In the genomic region with DNA sequence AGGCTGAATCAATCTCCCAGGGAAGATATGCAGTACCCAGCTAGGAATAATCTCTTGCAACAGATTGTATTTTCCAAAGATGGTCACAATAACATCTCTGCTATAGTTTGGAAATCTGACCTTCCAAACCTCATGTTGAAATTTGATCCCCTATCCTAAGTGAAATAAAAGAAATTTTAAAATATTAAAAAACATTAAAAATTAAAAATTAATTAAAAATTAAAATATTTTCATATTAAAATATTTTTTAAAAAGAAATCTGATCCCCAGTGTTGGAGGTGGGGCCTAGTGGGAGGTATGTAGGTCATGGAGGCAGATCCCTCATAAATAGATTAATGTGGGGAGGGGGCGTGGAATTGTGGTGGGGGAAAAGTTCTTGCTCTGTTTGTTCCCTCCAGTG, we compare ENCODE assay signal across 9 cellular contexts.
"Had no signal": no experiment of that assay in that cellular context is flagged by ENCODE, and none has a peak within 500 bp of the region (broad histone marks: within the 10 kb centered on the region; RNA-seq: fewer than 3 reads in every experiment).

No MANE protein-coding gene starts in this region.

- H3K9ac ChIP-seq: GM23248 had no signal

- H3K4me3 Mint-ChIP-seq: GM23338, H9, HFFc6 had no signal

- ATAC-seq: GM23338, HCT116 had no signal

- H3K27ac Mint-ChIP-seq: GM23338, HFFc6 had no signal

- H3K9me3 Mint-ChIP-seq: HFFc6 had no signal

- H3K27ac ChIP-seq: GM23248 had no signal

- H3K36me3 ChIP-seq: HAP-1 had no signal

- DNase-seq: GM23248, GOT3, H7, H9, HCEC 1CT, HFFc6 had no signal

- H3K9me3 ChIP-seq: HAP-1 had no signal

- H3K4me3 ChIP-seq: GM23248, GM23338, HAP-1 had no signal
